In the genomic region with DNA sequence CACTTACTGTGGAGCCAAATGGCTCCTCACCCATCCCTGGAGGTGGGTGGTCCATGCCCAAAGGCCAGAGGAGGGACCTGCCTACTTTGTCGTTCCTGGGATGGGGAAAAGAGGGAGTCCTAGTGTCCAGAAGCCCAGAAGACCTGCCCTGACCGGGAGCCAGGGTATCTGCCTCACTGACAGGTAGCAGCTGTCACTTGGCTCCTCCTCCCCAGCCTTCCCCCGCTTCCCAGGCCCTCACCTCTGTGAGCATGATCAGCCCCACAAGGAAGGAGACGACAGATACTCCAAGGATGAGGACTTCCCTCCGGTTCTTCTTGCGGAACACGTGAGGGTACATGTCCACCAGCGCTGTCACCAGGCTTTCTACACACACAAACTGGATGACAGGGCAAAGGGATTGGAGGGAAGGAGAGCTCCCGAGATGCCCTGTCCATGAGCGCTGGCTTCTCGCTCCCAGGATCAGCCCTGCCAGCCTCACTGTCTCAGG, we compare ENCODE assay signal across 22 cellular contexts. TPM values are rescaled to one million over a fixed set of nuclear protein-coding genes. Genes with fewer than 3 reads are reported as not detected.
"Had no signal": no experiment of that assay in that cellular context is flagged by ENCODE, and none has a peak within 500 bp of the region (broad histone marks: within the 10 kb centered on the region; RNA-seq: fewer than 3 reads in every experiment).

No MANE protein-coding gene starts in this region.

- H3K4me1 ChIP-seq: SJCRH30 had no signal

- H3K9me3 ChIP-seq: MG63, SJCRH30 had no signal

- H3K27ac ChIP-seq: RWPE1, SJCRH30 had no signal

- H3K4me3 ChIP-seq: MG63, SJCRH30 had no signal

- H3K36me3 ChIP-seq: MG63, SJCRH30 had no signal

- DNase-seq: IMR-90, Karpas-422, KG1, MG63, NCI-H1092, NCI-H1105 treated with DMSO at 0.1 percent for 48 hours, NCI-H1417 treated with DMSO at 0.1 percent for 48 hours, NCI-H146, NCI-H1694 treated with DMSO at 0.1 percent for 48 hours, NCI-H1930, NCI-H2081, NCI-H2107, NCI-H2227 treated with DMSO at 0.1 percent for 48 hours, NCI-H524, NCI-H526 treated with DMSO at 0.1 percent for 48 hours, NCI-H748 treated with DMSO at 0.1 percent for 48 hours, SHP77 treated with DMSO at 0.1 percent for 48 hours, SJCRH30 had no signal

- FAIRE-seq: HepG2 had no signal

RNA-seq across cellular contexts. Expression of a gene that starts 9.8 kb away (rescaled TPM):
- total RNA-seq: HT1080, IMR-90, NCI-H460, SJCRH30 had no signal
- polyA plus RNA-seq: IMR-90 had no signal

RNA-seq across cellular contexts. Expression of a gene that starts 38.8 kb away (rescaled TPM):
- total RNA-seq: HT1080 had no signal
